In the genomic region with DNA sequence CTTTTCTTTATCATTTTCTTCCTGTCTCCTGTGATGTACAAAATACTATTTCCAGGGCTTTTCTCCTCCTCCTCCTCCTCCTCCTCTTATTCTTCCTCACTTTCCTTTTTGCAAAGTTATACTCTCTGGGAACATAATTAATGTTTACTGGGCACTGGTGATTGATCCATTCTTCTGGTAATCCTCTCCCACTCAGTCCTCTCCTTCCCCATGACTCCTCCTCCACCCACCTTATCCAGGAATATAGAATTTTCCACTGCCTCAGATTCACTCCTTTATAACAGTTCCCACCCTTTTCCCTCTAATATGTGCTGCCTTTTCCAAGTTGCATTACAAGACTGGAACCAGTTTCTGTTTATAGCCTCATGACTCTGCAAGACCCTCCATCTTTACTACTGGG, we compare ENCODE assay signal across 3 cellular contexts.
"Had no signal": no experiment of that assay in that cellular context is flagged by ENCODE, and none has a peak within 500 bp of the region (broad histone marks: within the 10 kb centered on the region; RNA-seq: fewer than 3 reads in every experiment).

No MANE protein-coding gene starts in this region.

- ATAC-seq: GM12878 had no signal

- DNase-seq: GDM1, GF-D8 had no signal

- H3K4me3 ChIP-seq: GM12878 had no signal
